In the genomic region with DNA sequence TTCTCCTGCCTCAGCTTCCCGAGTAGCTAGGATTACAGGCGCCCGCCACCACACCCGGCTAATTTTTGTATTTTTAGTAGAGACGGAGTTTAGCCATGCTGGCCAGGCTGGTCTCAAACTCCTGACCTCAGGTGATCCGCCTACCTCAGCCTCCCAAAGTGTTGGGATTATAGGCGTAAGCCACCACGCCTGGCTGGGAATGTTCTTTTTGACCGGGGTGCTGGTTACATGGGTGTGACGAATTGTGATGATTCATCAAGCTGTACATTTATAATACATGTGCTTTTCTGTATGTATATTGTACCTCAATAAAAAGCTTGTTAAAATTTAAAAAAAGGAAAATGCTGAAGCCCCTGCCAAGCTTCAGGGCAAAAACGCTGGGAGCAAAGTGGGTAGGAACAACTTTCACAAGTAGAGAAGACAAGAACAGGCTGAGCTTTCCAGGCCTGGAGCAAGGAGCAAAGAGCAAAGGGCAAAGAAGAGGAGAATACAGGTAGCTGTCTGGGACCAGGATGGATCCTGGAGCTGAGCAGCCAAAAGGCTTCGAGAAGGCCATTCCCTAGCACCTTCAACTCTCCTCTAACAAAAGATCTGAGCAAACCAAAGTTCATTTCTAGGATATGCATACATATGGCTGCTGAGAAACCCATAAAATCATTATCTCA, we compare ENCODE assay signal across 14 cellular contexts.
"Had no signal": no experiment of that assay in that cellular context is flagged by ENCODE, and none has a peak within 500 bp of the region (broad histone marks: within the 10 kb centered on the region; RNA-seq: fewer than 3 reads in every experiment).

No MANE protein-coding gene starts in this region.

- H3K9me3 ChIP-seq: sigmoid colon, upper lobe of left lung, uterus had no signal

- H3K4me1 ChIP-seq: sigmoid colon, uterus had no signal

- H3K27me3 ChIP-seq: hepatocyte, sigmoid colon, upper lobe of left lung, uterus had no signal

- H3K4me2 ChIP-seq: hepatocyte had no signal

- ATAC-seq: natural killer cell had no signal

- H3K4me3 ChIP-seq: hepatocyte, sigmoid colon, skin epidermis, upper lobe of left lung, uterus had no signal

- H3K4me1 Mint-ChIP-seq: neural crest cell had no signal

- H3K27ac ChIP-seq: hepatocyte, sigmoid colon, skin epidermis, upper lobe of left lung, uterus had no signal

- DNase-seq: central memory CD4-positive, alpha-beta T cell; effector memory CD4-positive, alpha-beta T cell; head of caudate nucleus; natural killer cell; posterior cingulate gyrus; sigmoid colon; stimulated activated CD4-positive, alpha-beta T cell treated with anti-CD3 and anti-CD28 coated beads, Interleukin-12 subunit alpha, Interleukin-12 subunit beta, amount 100 ng/mL, for 4 hours; stimulated activated naive CD4-positive, alpha-beta T cell treated with Interleukin-2 at 50 U/mL for 16 hours; upper lobe of left lung; uterus had no signal

- H3K27ac Mint-ChIP-seq: natural killer cell had no signal

- H3K9me3 Mint-ChIP-seq: natural killer cell, neural crest cell had no signal

- H2AFZ ChIP-seq: hepatocyte had no signal

- H3K4me3 Mint-ChIP-seq: natural killer cell, neural crest cell had no signal

- H3K36me3 ChIP-seq: uterus had no signal

- FAIRE-seq: endometrium had no signal

- H3K79me2 ChIP-seq: hepatocyte had no signal
